8 cellular contexts compared by ENCODE assay signal in the genomic region with DNA sequence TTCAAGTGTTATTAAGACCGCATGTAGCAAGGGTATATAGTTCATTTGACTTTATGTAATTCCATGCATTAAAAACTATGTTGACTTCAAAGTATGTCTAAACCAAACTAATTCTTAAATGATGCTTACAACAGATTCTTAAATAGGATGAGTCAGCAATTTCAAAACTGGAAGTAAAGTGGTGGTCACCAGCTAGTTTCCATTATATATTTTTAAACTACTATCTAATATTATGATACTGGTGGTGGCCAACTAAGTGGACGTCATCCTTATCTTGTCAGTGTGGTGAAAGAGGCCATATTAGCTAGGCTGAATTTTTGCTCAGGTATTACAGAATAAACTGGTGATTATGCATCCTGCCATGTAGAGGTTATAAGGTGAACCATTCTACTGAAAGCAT. TPM values are rescaled to one million over a fixed set of nuclear protein-coding genes. Genes with fewer than 3 reads are reported as not detected.
DNase-seq lines count a peak whose midpoint lies in the region; ATAC-seq, FAIRE-seq and TF ChIP-seq lines count a peak whose summit lies in the region.

No MANE protein-coding gene starts in this region.

- H3K4me1 ChIP-seq in DND-41 (ENCODE audit: insufficient read depth, low read length) = peaks cover 19% of the 10 kb centered on the region
- peaks cover 0 to 11% of the 10 kb centered on the region in 2 experiments; a peak in 2 of 5 replicates for H3K4me1 ChIP-seq in K562 (replicated peaks in 1 of 2; ENCODE audit: control insufficient read depth in 2 of 2, insufficient read depth in 2 of 2, low read length in 2 of 2)

- H3K9ac ChIP-seq in DND-41 (ENCODE audit: low read depth, low read length) (no peak overlapping the region), K562 (ENCODE audit: insufficient read depth in 1 of 2, low read depth in 2 of 2, low read length in 2 of 2) (no peak overlapping the region)

- TF ChIP-seq POLR2A in K562 (conservative IDR thresholded peaks at IDR 0.05) = no peak

- TF ChIP-seq RAD21 in K562 (CRISPR knock-in tag; conservative IDR thresholded peaks at IDR 0.05 in 1 of 2, IDR thresholded peaks at IDR 0.05 in 1 of 2) = no peak

- FAIRE-seq in K562 (lab: Jason Lieb, UNC) = no peak

- peak overlapping the region; percentile 88 for H3K4me3 Mint-ChIP-seq in neural crest cell

- DNase-seq in DND-41 (no peak), K562 (ENCODE audit: extremely low read depth in 1 of 4, low spot score in 3 of 4) (no peak), neural crest cell (ENCODE audit: low read depth, low spot score) (no peak), SHP77 treated with DMSO at 0.1 percent for 48 hours (lab: John Stamatoyannopoulos, UW) (no peak), cerebellum (ENCODE audit: low spot score) (no peak)
- DNase-seq in activated CD8-positive, alpha-beta memory T cell treated with anti-CD3 and anti-CD28 coated beads, Interleukin-2, amount 50 U/mL, for 4 hours = no peak

- in situ Hi-C loops in K562 (cut with MboI) = no loop called here

- H3K4me3 ChIP-seq in DND-41 (ENCODE audit: low read depth in 1 of 2, low read length in 2 of 2) (no peak overlapping the region), K562 (no peak overlapping the region)

- no TSS peak for BruUV-seq in K562 (replicated peaks; lab: Mats Ljungman, UMichigan)

- POLR2A ChIA-PET in K562 (lab: Yijun Ruan, JAX) = no interaction called here

- H3K9me3 ChIP-seq in DND-41 (ENCODE audit: insufficient read depth, low read length, severe bottlenecking) (no peaks in the 10 kb centered on the region), K562 (replicated peaks; ENCODE audit: control insufficient read depth, insufficient read depth, low read depth, low read length) (no peaks in the 10 kb centered on the region)

- peaks cover 67% of the 10 kb centered on the region for H3K27me3 Mint-ChIP-seq in neural crest cell (ENCODE audit: low read depth)

- peak overlapping the region; percentile 97; the same call in 1 of the 2 replicates for H3K4me2 ChIP-seq in DND-41 (ENCODE audit: insufficient read depth, low read length)
- no peak overlapping the region for H3K4me2 ChIP-seq in K562 (ENCODE audit: insufficient read depth, low read length)

- H3K36me3 ChIP-seq in DND-41 (ENCODE audit: insufficient read depth, low read length) = no peaks in the 10 kb centered on the region
- no peaks in the 10 kb centered on the region for H3K36me3 ChIP-seq in K562 (ENCODE audit: control insufficient read depth, insufficient read depth, low read length)

- TF ChIP-seq EP300 in K562 (IDR thresholded peaks at IDR 0.05; ENCODE audit: low read length) = no peak

- H2AFZ ChIP-seq in DND-41 (ENCODE audit: low read depth, low read length) (no peak overlapping the region), K562 (ENCODE audit: low read depth, low read length) (no peak overlapping the region)

- 4% methylated on average over 2 of the region's 2 CpGs for WGBS in K562 (ENCODE audit: insufficient coverage, low coverage, missing lambda C conversion rate)

- TF ChIP-seq CTCF in DND-41 (IDR thresholded peaks at IDR 0.05; ENCODE audit: borderline replicate concordance, extremely low read depth, low read length, poor library complexity, severe bottlenecking) (no peak), K562 (IDR thresholded peaks at IDR 0.05 in 2 of 3, conservative IDR thresholded peaks at IDR 0.05 in 1 of 3; ENCODE audit: insufficient read depth in 2 of 3, low read depth in 1 of 3, low read length in 3 of 3) (no peak), neural crest cell (conservative IDR thresholded peaks at IDR 0.05) (no peak)

- no peaks in the 10 kb centered on the region for H3K9me1 ChIP-seq in K562 (ENCODE audit: control insufficient read depth, insufficient read depth, low read length)

- no peak overlapping the region for H3K27ac Mint-ChIP-seq in neural crest cell (ENCODE audit: unreplicated experiment)

- H3K79me2 ChIP-seq in DND-41 (ENCODE audit: insufficient read depth, low read length) = no peaks in the 10 kb centered on the region
- no peaks in the 10 kb centered on the region for H3K79me2 ChIP-seq in K562 (ENCODE audit: control insufficient read depth, insufficient read depth, low read length)

- no peaks in the 10 kb centered on the region for H4K20me1 ChIP-seq in DND-41 (ENCODE audit: insufficient read depth, low read length)
- no peaks in the 10 kb centered on the region for H4K20me1 ChIP-seq in K562 (replicated peaks; ENCODE audit: control insufficient read depth, insufficient read depth, low read length)

- CTCF ChIA-PET in K562 (lab: Yijun Ruan, JAX; ENCODE audit: low intra/inter-chr PET ratio) = no interaction called here

- ATAC-seq in DND-41 (ENCODE audit: insufficient read depth, low read depth) (no peak), HG02938 (IDR thresholded peaks at IDR 0.05; ENCODE audit: unreplicated experiment) (peak; percentile 34), K562 (no peak), HG02840 (IDR thresholded peaks at IDR 0.05; ENCODE audit: low FRiP score, unreplicated experiment) (no peak)

- H3K27me3 ChIP-seq in DND-41 (ENCODE audit: insufficient read depth, low read length, poor library complexity) (peaks cover 34% of the 10 kb centered on the region), K562 (ENCODE audit: control insufficient read depth in 2 of 2, insufficient read depth in 2 of 2, low read length in 2 of 2) (no peaks in the 10 kb centered on the region)

- peaks cover 8% of the 10 kb centered on the region for H3K4me1 Mint-ChIP-seq in neural crest cell

- H3K27ac ChIP-seq in DND-41 (ENCODE audit: low read length) = no peak overlapping the region
- no peak overlapping the region for H3K27ac ChIP-seq in K562 (ENCODE audit: extremely low read depth, low read depth, low read length)

- intact Hi-C loops in K562 (cut with micrococcal nuclease) = no loop called here

- H3K9me3 Mint-ChIP-seq in neural crest cell = no peaks in the 10 kb centered on the region

- no peaks in the 10 kb centered on the region for H3K36me3 Mint-ChIP-seq in neural crest cell (ENCODE audit: low read depth)

TF ChIP-seq in K562, 482 proteins besides CTCF, POLR2A, EP300 and RAD21 (continues in another document):
- no peak for TF ChIP-seq HNRNPH1 (optimal IDR thresholded peaks at IDR 0.05; ENCODE audit: low read depth, low read length)
- TF ChIP-seq, protein P1, sequence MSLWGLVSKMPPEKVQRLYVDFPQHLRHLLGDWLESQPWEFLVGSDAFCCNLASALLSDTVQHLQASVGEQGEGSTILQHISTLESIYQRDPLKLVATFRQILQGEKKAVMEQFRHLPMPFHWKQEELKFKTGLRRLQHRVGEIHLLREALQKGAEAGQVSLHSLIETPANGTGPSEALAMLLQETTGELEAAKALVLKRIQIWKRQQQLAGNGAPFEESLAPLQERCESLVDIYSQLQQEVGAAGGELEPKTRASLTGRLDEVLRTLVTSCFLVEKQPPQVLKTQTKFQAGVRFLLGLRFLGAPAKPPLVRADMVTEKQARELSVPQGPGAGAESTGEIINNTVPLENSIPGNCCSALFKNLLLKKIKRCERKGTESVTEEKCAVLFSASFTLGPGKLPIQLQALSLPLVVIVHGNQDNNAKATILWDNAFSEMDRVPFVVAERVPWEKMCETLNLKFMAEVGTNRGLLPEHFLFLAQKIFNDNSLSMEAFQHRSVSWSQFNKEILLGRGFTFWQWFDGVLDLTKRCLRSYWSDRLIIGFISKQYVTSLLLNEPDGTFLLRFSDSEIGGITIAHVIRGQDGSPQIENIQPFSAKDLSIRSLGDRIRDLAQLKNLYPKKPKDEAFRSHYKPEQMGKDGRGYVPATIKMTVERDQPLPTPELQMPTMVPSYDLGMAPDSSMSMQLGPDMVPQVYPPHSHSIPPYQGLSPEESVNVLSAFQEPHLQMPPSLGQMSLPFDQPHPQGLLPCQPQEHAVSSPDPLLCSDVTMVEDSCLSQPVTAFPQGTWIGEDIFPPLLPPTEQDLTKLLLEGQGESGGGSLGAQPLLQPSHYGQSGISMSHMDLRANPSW (CRISPR knock-in tag; IDR thresholded peaks at IDR 0.05) = no peak
- TF ChIP-seq TAF1 (IDR thresholded peaks at IDR 0.05; ENCODE audit: control insufficient read depth, extremely low read depth, insufficient read depth, low read length, severe bottlenecking) = no peak
- TF ChIP-seq RBBP5 (IDR thresholded peaks at IDR 0.05; ENCODE audit: borderline replicate concordance, insufficient read depth, low read length, poor library complexity, severe bottlenecking) = no peak
- TF ChIP-seq ZNF507 (tag; conservative IDR thresholded peaks at IDR 0.05) = no peak
- TF ChIP-seq, protein P2, sequence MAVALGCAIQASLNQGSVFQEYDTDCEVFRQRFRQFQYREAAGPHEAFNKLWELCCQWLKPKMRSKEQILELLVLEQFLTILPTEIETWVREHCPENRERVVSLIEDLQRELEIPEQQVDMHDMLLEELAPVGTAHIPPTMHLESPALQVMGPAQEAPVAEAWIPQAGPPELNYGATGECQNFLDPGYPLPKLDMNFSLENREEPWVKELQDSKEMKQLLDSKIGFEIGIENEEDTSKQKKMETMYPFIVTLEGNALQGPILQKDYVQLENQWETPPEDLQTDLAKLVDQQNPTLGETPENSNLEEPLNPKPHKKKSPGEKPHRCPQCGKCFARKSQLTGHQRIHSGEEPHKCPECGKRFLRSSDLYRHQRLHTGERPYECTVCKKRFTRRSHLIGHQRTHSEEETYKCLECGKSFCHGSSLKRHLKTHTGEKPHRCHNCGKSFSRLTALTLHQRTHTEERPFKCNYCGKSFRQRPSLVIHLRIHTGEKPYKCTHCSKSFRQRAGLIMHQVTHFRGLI (CRISPR knock-in tag; IDR thresholded peaks at IDR 0.05) = no peak

RNA-seq across cellular contexts. Expression of a gene that starts 1.2 kb away (rescaled TPM):
- total RNA-seq in K562 (2011; cell fraction: chromatin; rRNA removed; ENCODE audit: low replicate concordance) = 0.23 and 1.8 TPM in 2 replicates
- total RNA-seq in K562 (2011; cell fraction: nucleolus; rRNA removed) = 0.17 and 0.39 TPM in 2 replicates
- total RNA-seq in K562 (2011; cell fraction: nucleoplasm; rRNA removed) = 0.81 and 1.6 TPM in 2 replicates
- total RNA-seq in K562 (2014; rRNA removed) = 0.27 TPM in 1 of 2 replicates, not detected in the other
- 0.26 and 0.40 TPM in 2 replicates for total RNA-seq in K562 (2014; rRNA removed; fragmentation: Illumina TruSeq; extraction: Trizol)
- total RNA-seq in K562 (2015; rRNA removed; fragmentation: Illumina TruSeq; extraction: Trizol) = 0.26 and 0.40 TPM in 2 replicates
- total RNA-seq in K562 (2021) = 0.33 and 0.76 TPM in 2 replicates
- 0.08 and 0.50 TPM in 2 replicates for polyA plus RNA-seq in K562 (2011; rRNA removed)
- polyA plus RNA-seq in K562 (2011; cell fraction: cytosol; rRNA removed) = 0.04 TPM in 2 replicates
- 0.13 and 0.14 TPM in 2 replicates for polyA plus RNA-seq in K562 (2011; cell fraction: nucleus; rRNA removed)
- 0.22 and 0.43 TPM in 2 replicates for polyA plus RNA-seq in K562 (2012)
- polyA plus RNA-seq in K562 (2014; fragmentation: Illumina TruSeq; extraction: Trizol) = 0.13 and 0.29 TPM in 2 replicates
- polyA plus RNA-seq in K562 (2014; fragmentation: Nextera tagmentation; extraction: Ambion mirVana) = under 1 TPM; 0.17 to 0.34 TPM
- polyA plus RNA-seq in K562 (2014; rRNA removed) = 0.18 and 0.41 TPM in 2 replicates
- 0.32 TPM in 1 of 2 replicates, not detected in the other for polyA minus RNA-seq in K562 (2011; rRNA and poly(A)+ RNA removed)
- polyA minus RNA-seq in K562 (2011; cell fraction: cytosol; rRNA and poly(A)+ RNA removed) = not detected in 2 replicates
- 1.8 TPM in 1 of 2 replicates, not detected in the other for polyA minus RNA-seq in K562 (2011; cell fraction: nucleus; rRNA and poly(A)+ RNA removed)
- not detected in 2 replicates for total RNA-seq in neural crest cell
- 1.1 TPM for total RNA-seq in cerebellum
